In genomic region chr4:7785017-7785416, GRCh38 we compare ENCODE assay signal across 12 cellular contexts.
DNase-seq lines count a peak whose midpoint lies in the region; FAIRE-seq and TF ChIP-seq lines count a peak whose summit lies in the region.
"Had no signal": no experiment of that assay in that cellular context is flagged by ENCODE, and none has a peak within 500 bp of the region (broad histone marks: within the 10 kb centered on the region; RNA-seq: fewer than 3 reads in every experiment).

No MANE protein-coding gene starts in this region.

- intact Hi-C loops in endothelial cell of umbilical vein (cut with micrococcal nuclease) = loop anchor here (1.0 kb wide), 1 partner anchor 17 kb away; no protein-coding TSS in a partner anchor

- peak; percentile 92 for FAIRE-seq in endothelial cell of umbilical vein (lab: Jason Lieb, UNC)
- FAIRE-seq: keratinocyte had no signal

- H3K27ac ChIP-seq in endothelial cell of umbilical vein (ENCODE audit: insufficient read depth, low read depth, low read length) (peak overlapping the region; percentile 93), RWPE1 (no peak overlapping the region)
- H3K27ac ChIP-seq: BLaER1 treated with 17β-estradiol and CSF1 and Interleukin-3, amounts not matched to agents 10 nM and 100 nM had no signal

- H2AFZ ChIP-seq in endothelial cell of umbilical vein (ENCODE audit: low read depth, low read length) = no peak overlapping the region

- POLR2A ChIA-PET in endothelial cell of umbilical vein (lab: Charles Lee) = no interaction called here
- POLR2A ChIA-PET in RWPE1 (lab: Yijun Ruan, JAX; ENCODE audit: low non-redundant PET) = no interaction called here

- H3K9ac ChIP-seq in endothelial cell of umbilical vein (replicated peaks; ENCODE audit: extremely low read depth, insufficient read depth, low read length) = peak overlapping the region; percentile 79
- H3K9ac ChIP-seq: BLaER1 treated with 17β-estradiol and CSF1 and Interleukin-3, amounts not matched to agents 10 nM and 100 nM had no signal

- peaks cover 69% of the 10 kb centered on the region for H3K79me2 ChIP-seq in endothelial cell of umbilical vein (ENCODE audit: control insufficient read depth, insufficient read depth, low read length)

- H3K4me3 ChIP-seq in endothelial cell of umbilical vein (replicated peaks in 1 of 3; ENCODE audit: insufficient read depth in 1 of 3, low read depth in 1 of 3, low read length in 3 of 3) = no peak overlapping the region
- H3K4me3 ChIP-seq: ascending aorta; BLaER1 treated with 17β-estradiol and CSF1 and Interleukin-3, amounts not matched to agents 10 nM and 100 nM; transverse colon had no signal

- BruUV-seq in endothelial cell of umbilical vein (replicated peaks; lab: Mats Ljungman, UMichigan) = no TSS peak

- CTCF ChIA-PET in endothelial cell of umbilical vein (lab: Charles Lee) (interaction anchor here (0.7 to 3.0 kb wide), 6 partner anchors 12 to 44 kb away, joined by 3 to 15 read pairs (median 4); no protein-coding TSS in a partner anchor), RWPE1 (lab: Yijun Ruan, JAX) (no interaction called here)

- no peak for TF ChIP-seq CTCF in endothelial cell of umbilical vein (IDR thresholded peaks at IDR 0.05; ENCODE audit: extremely low read depth in 1 of 2, insufficient read depth in 1 of 2, low read depth in 1 of 2, low read length in 2 of 2)
- TF ChIP-seq CTCF in GM10266 (IDR thresholded peaks at IDR 0.05; ENCODE audit: control insufficient read depth, insufficient read depth, low read depth, missing control alignments) = no peak
- TF ChIP-seq CTCF in RWPE1 (conservative IDR thresholded peaks at IDR 0.05; ENCODE audit: low read depth) = no peak

- no peaks in the 10 kb centered on the region for H3K27me3 ChIP-seq in endothelial cell of umbilical vein (ENCODE audit: control insufficient read depth in 2 of 2, insufficient read depth in 2 of 2, low read length in 2 of 2)
- H3K27me3 ChIP-seq: ascending aorta; BLaER1 treated with 17β-estradiol and CSF1 and Interleukin-3, amounts not matched to agents 10 nM and 100 nM; transverse colon had no signal

- H3K36me3 ChIP-seq in endothelial cell of umbilical vein (ENCODE audit: control insufficient read depth in 2 of 2, extremely low read depth in 1 of 2, insufficient read depth in 2 of 2, low read length in 2 of 2) = peaks cover 13 to 42% of the 10 kb centered on the region in 2 experiments
- H3K36me3 ChIP-seq: transverse colon had no signal

- H4K20me1 ChIP-seq in endothelial cell of umbilical vein (replicated peaks; ENCODE audit: control insufficient read depth, extremely low read depth, insufficient read depth, low read length) = no peaks in the 10 kb centered on the region
- H4K20me1 ChIP-seq: BLaER1 treated with 17β-estradiol and CSF1 and Interleukin-3, amounts not matched to agents 10 nM and 100 nM had no signal

- peak overlapping the region; percentile 31 for H3K4me2 ChIP-seq in endothelial cell of umbilical vein (ENCODE audit: insufficient read depth, low read length)

- dilution Hi-C loops in endothelial cell of umbilical vein (cut with MboI; ENCODE audit: extremely low pct_ligation_motif_present, low sequenced_read_pairs) = no loop called here

- no peaks in the 10 kb centered on the region for H3K9me3 ChIP-seq in endothelial cell of umbilical vein (replicated peaks; ENCODE audit: control insufficient read depth, insufficient read depth, low read length)
- H3K9me3 ChIP-seq: ascending aorta, transverse colon had no signal

- H3K9me1 ChIP-seq in endothelial cell of umbilical vein (replicated peaks; ENCODE audit: control insufficient read depth, extremely low read depth, insufficient read depth, low read length) = no peaks in the 10 kb centered on the region

- H3K4me1 ChIP-seq in endothelial cell of umbilical vein (ENCODE audit: control insufficient read depth, extremely low read depth, insufficient read depth, low read length) = peaks cover 62% of the 10 kb centered on the region

- no peak for TF ChIP-seq POLR2A in endothelial cell of umbilical vein (IDR thresholded peaks at IDR 0.05; ENCODE audit: low read depth, low read length)

- peak; percentile 49 for DNase-seq in stimulated activated CD4-positive, alpha-beta T cell treated with anti-CD3 and anti-CD28 coated beads, Interleukin-15, amount 100 ng/mL, for 24 hours
- no peak for DNase-seq in stimulated activated CD4-positive, alpha-beta T cell treated with anti-CD3 and anti-CD28 coated beads, Interleukin-4, amount 100 ng/mL, for 4 hours
- DNase-seq in endothelial cell of umbilical vein (ENCODE audit: low read depth, low spot score) (peak; percentile 67), GM10266 (ENCODE audit: extremely low spot score) (no peak), RWPE1 (ENCODE audit: low spot score) (no peak), mesenteric fat pad (ENCODE audit: low spot score) (no peak)
- DNase-seq in stimulated activated CD4-positive, alpha-beta T cell treated with anti-CD3 and anti-CD28 coated beads, Interleukin-4, amount 100 ng/mL, for 24 hours = peak; percentile 27
- DNase-seq: transverse colon had no signal

TF ChIP-seq in PFSK-1, 5 proteins besides CTCF, POLR2A, EP300 and RAD21:
- TF ChIP-seq SIN3A (IDR thresholded peaks at IDR 0.05; ENCODE audit: borderline replicate concordance, insufficient read depth, low read length) (no peak), REST (IDR thresholded peaks at IDR 0.05; ENCODE audit: insufficient read depth in 1 of 2, low read depth in 2 of 2, low read length in 2 of 2) (no peak), FOXP2 (optimal IDR thresholded peaks at IDR 0.05; ENCODE audit: borderline replicate concordance, extremely low read depth, extremely low read length, insufficient read depth) (peak; percentile 69), TAF1 (IDR thresholded peaks at IDR 0.05; ENCODE audit: borderline replicate concordance, insufficient read depth, low read length) (no peak), POLR2AphosphoS5 (IDR thresholded peaks at IDR 0.05; ENCODE audit: low read depth, low read length) (no peak)

TF ChIP-seq in endothelial cell of umbilical vein, 7 proteins besides CTCF, POLR2A, EP300 and RAD21:
- TF ChIP-seq MYC (IDR thresholded peaks at IDR 0.05; ENCODE audit: low read depth, low read length) (no peak), GATA2 (IDR thresholded peaks at IDR 0.05; ENCODE audit: insufficient read depth, insufficient read length, low read depth, low read length) (peak; percentile 85), POLR2AphosphoS5 (IDR thresholded peaks at IDR 0.05; ENCODE audit: insufficient read depth, low read depth, low read length) (peak; percentile 60), JUN (IDR thresholded peaks at IDR 0.05; ENCODE audit: borderline replicate concordance, insufficient read depth, insufficient read length, low read depth) (no peak), MAX (IDR thresholded peaks at IDR 0.05; ENCODE audit: insufficient read depth, insufficient read length) (no peak), FOS (IDR thresholded peaks at IDR 0.05; ENCODE audit: borderline replicate concordance, insufficient read depth, low read length) (peak; percentile 23), EZH2 (IDR thresholded peaks at IDR 0.05; ENCODE audit: borderline replicate concordance, low read depth, low read length, severe bottlenecking) (no peak)

Comparison
In these comparisons a context has a peak if more than half of its experiments do, and no peak if none do; other contexts are left out.
1. DNase-seq: peak in stimulated activated CD4-positive, alpha-beta T cell treated with anti-CD3 and anti-CD28 coated beads, Interleukin-15, amount 100 ng/mL, for 24 hours (single experiment), endothelial cell of umbilical vein (single experiment) and stimulated activated CD4-positive, alpha-beta T cell treated with anti-CD3 and anti-CD28 coated beads, Interleukin-4, amount 100 ng/mL, for 24 hours (single experiment); none in stimulated activated CD4-positive, alpha-beta T cell treated with anti-CD3 and anti-CD28 coated beads, Interleukin-4, amount 100 ng/mL, for 4 hours (0 of 2), GM10266 (single experiment), RWPE1 (single experiment) and mesenteric fat pad (single experiment).